In the genomic region with DNA sequence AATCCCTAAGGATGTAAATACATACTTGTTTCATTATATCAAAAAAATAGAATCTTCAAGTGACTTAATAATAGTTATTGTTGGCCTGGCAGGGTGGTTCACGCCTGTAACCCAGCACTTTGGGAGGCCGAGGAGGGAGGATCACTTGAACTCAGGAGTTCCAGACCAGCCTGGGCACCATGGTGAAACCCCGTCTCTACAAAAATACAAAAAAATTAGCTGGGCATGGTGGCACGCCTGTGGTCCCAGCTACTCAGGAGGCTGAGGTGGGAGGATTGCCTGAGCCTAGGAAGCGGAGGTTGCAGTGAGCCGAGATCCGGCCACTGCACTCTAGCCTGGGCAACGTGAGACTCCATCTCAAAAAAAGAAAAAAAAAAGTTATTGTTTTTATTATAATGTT, we compare ENCODE assay signal across 10 cellular contexts. TPM values are rescaled to one million over a fixed set of nuclear protein-coding genes. Genes with fewer than 3 reads are reported as not detected.
DNase-seq lines count a peak whose midpoint lies in the region; ATAC-seq, FAIRE-seq and TF ChIP-seq lines count a peak whose summit lies in the region.
"Had no signal": no experiment of that assay in that cellular context is flagged by ENCODE, and none has a peak within 500 bp of the region (broad histone marks: within the 10 kb centered on the region; RNA-seq: fewer than 3 reads in every experiment).

No MANE protein-coding gene starts in this region.

- H3K4me2 ChIP-seq in BLaER1 treated with 17β-estradiol and CSF1 and Interleukin-3, amounts not matched to agents 10 nM and 100 nM: peak overlapping the region; percentile 76 to 99 (median 87)

- intact Hi-C loops in breast epithelium (cut with DNase I; ENCODE audit: low total_unique reads): no loop called here

- no peaks in the 10 kb centered on the region for H3K27me3 Mint-ChIP-seq in IgD-negative memory B cell
- no peaks in the 10 kb centered on the region for H3K27me3 Mint-ChIP-seq in naive thymus-derived CD8-positive, alpha-beta T cell

- FAIRE-seq in HTR-8/SVneo (lab: Jason Lieb, UNC): no peak

- H4K20me1 ChIP-seq in BLaER1 treated with 17β-estradiol and CSF1 and Interleukin-3, amounts not matched to agents 10 nM and 100 nM: peaks cover 29 to 66% (median 58%) of the 10 kb centered on the region in 11 experiments; a peak in 21 of 22 replicates

- peak overlapping the region in 9 of 11 experiments; percentile 25 to 100 (median 96); a peak in 11 of 22 replicates for H3K27ac ChIP-seq in BLaER1 treated with 17β-estradiol and CSF1 and Interleukin-3, amounts not matched to agents 10 nM and 100 nM
- no peak overlapping the region for H3K27ac ChIP-seq in breast epithelium

- no peaks in the 10 kb centered on the region for H3K9me3 ChIP-seq in BLaER1 treated with 17β-estradiol and CSF1 and Interleukin-3, amounts not matched to agents 10 nM and 100 nM (replicated peaks in 1 of 11)
- no peaks in the 10 kb centered on the region for H3K9me3 ChIP-seq in breast epithelium

- peaks cover 3% of the 10 kb centered on the region for H3K36me3 Mint-ChIP-seq in IgD-negative memory B cell
- H3K36me3 Mint-ChIP-seq in naive thymus-derived CD8-positive, alpha-beta T cell: peaks cover 0 to 16% (median 6%) of the 10 kb centered on the region in 3 donors

- peak overlapping the region; percentile 89 to 100 (median 94); a peak in 20 of 22 replicates for H3K9ac ChIP-seq in BLaER1 treated with 17β-estradiol and CSF1 and Interleukin-3, amounts not matched to agents 10 nM and 100 nM

- no peaks in the 10 kb centered on the region for H3K9me3 Mint-ChIP-seq in IgD-negative memory B cell
- H3K9me3 Mint-ChIP-seq in naive thymus-derived CD8-positive, alpha-beta T cell: no peaks in the 10 kb centered on the region

- POLR2A ChIA-PET in naive thymus-derived CD8-positive, alpha-beta T cell (lab: Charles Lee): interaction anchor here (1.0 kb wide), 1 partner anchor 31 kb away, joined by 3 read pairs; no protein-coding TSS in a partner anchor

- peak overlapping the region; percentile 64 to 99 (median 82) for H3K4me3 Mint-ChIP-seq in IgD-negative memory B cell
- H3K4me3 Mint-ChIP-seq in naive thymus-derived CD8-positive, alpha-beta T cell: peak overlapping the region; percentile 77 to 100 (median 97)

- no peak for TF ChIP-seq CTCF in breast epithelium (IDR thresholded peaks at IDR 0.05)

- no peak for TF ChIP-seq POLR2A in breast epithelium (IDR thresholded peaks at IDR 0.05)

- H3K27ac Mint-ChIP-seq in IgD-negative memory B cell: no peak overlapping the region
- H3K27ac Mint-ChIP-seq in naive thymus-derived CD8-positive, alpha-beta T cell: peak overlapping the region in 7 of 10 donors; percentile 43 to 99 (median 75)

- no peaks in the 10 kb centered on the region for H3K27me3 ChIP-seq in BLaER1 treated with 17β-estradiol and CSF1 and Interleukin-3, amounts not matched to agents 10 nM and 100 nM
- H3K27me3 ChIP-seq in breast epithelium: no peaks in the 10 kb centered on the region

- peaks cover 32 to 47% (median 37%) of the 10 kb centered on the region in 3 donors for H3K4me1 Mint-ChIP-seq in IgD-negative memory B cell
- peaks cover 14 to 76% (median 64%) of the 10 kb centered on the region in 4 donors for H3K4me1 Mint-ChIP-seq in naive thymus-derived CD8-positive, alpha-beta T cell

- peaks cover 29 to 77% (median 48%) of the 10 kb centered on the region in 10 experiments for H3K4me1 ChIP-seq in BLaER1 treated with 17β-estradiol and CSF1 and Interleukin-3, amounts not matched to agents 10 nM and 100 nM
- H3K4me1 ChIP-seq in breast epithelium: no peaks in the 10 kb centered on the region

- DNase-seq in breast epithelium (ENCODE audit: low spot score in 2 of 2) (no peak), DMS114 treated with DMSO at 0.1 percent for 48 hours (lab: John Stamatoyannopoulos, UW; ENCODE audit: unreplicated experiment) (no peak), HTR-8/SVneo (ENCODE audit: insufficient read length, low spot score) (no peak), AG20443 (ENCODE audit: low spot score) (no peak)
- no peak for DNase-seq in naive thymus-derived CD8-positive, alpha-beta T cell
- no peak for DNase-seq in activated CD8-positive, alpha-beta memory T cell treated with anti-CD3 and anti-CD28 coated beads, Interleukin-2, amount 50 U/mL, for 48 hours
- DNase-seq: islet precursor cell, NCI-H1048 had no signal

- peaks cover 0 to 21% (median 5%) of the 10 kb centered on the region in 11 experiments; a peak in 12 of 22 replicates for H3K36me3 ChIP-seq in BLaER1 treated with 17β-estradiol and CSF1 and Interleukin-3, amounts not matched to agents 10 nM and 100 nM
- no peaks in the 10 kb centered on the region for H3K36me3 ChIP-seq in breast epithelium

- ATAC-seq in naive thymus-derived CD8-positive, alpha-beta T cell: no peak

- peak overlapping the region; percentile 85 to 100 (median 98); a peak in 19 of 20 replicates for H3K4me3 ChIP-seq in BLaER1 treated with 17β-estradiol and CSF1 and Interleukin-3, amounts not matched to agents 10 nM and 100 nM
- H3K4me3 ChIP-seq in breast epithelium: peak overlapping the region; percentile 30 to 100 (median 90)

RNA-seq across cellular contexts. Expression of a gene that starts 1.7 kb away (rescaled TPM):
- polyA plus RNA-seq in IgD-negative memory B cell: 70.6 TPM
- 100 to 1,000 TPM in 2 of 3 donors, 10 to 100 TPM in 1; 65.9 to 234 (median 110) TPM for total RNA-seq in breast epithelium
- total RNA-seq in naive thymus-derived CD8-positive, alpha-beta T cell: 100 to 1,000 TPM; 153 to 164 TPM
- 10 to 100 TPM; 49.1 to 57.0 (median 54.6) TPM for polyA plus RNA-seq in naive thymus-derived CD8-positive, alpha-beta T cell

Comparison
In these comparisons a context has a peak if more than half of its experiments do, and no peak if none do; other contexts are left out.
1. H3K27ac ChIP-seq: peak in BLaER1 treated with 17β-estradiol and CSF1 and Interleukin-3, amounts not matched to agents 10 nM and 100 nM (9 of 11); none in breast epithelium (0 of 2).
2. H3K27ac Mint-ChIP-seq: peak in naive thymus-derived CD8-positive, alpha-beta T cell (7 of 10); none in IgD-negative memory B cell (0 of 3).